14 cellular contexts compared by ENCODE assay signal in the genomic region with DNA sequence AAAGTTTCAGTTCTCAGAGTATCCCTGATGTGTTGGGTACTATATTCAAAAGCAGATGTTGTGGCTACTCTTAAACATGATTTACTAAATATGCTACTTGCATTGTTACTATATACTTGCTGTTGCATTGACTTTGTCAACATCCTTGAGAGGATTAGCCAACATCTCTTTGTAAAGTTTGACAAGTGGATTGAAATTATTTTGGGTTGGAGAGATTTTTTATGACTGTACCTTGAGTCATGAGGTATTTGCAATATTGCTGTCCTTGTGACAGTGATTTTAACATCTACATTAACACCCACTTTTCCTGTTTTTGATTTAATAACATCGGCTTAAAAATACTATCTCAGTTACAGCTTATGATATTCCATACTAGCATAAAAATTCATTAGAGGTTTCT. TPM values are rescaled to one million over a fixed set of nuclear protein-coding genes. Genes with fewer than 3 reads are reported as not detected.
"Had no signal": no experiment of that assay in that cellular context is flagged by ENCODE, and none has a peak within 500 bp of the region (broad histone marks: within the 10 kb centered on the region; RNA-seq: fewer than 3 reads in every experiment).

No MANE protein-coding gene starts in this region.

- H3K4me1 Mint-ChIP-seq: activated naive CD4-positive, alpha-beta T cell treated with anti-CD3 and anti-CD28 coated beads, Interleukin-2, amount 50 U/mL, for 24 hours had no signal

- H3K27ac ChIP-seq: brain microvascular endothelial cell, esophagus squamous epithelium, ovary, upper lobe of left lung had no signal

- H3K4me3 ChIP-seq: esophagus squamous epithelium, ovary, upper lobe of left lung had no signal

- H3K27me3 ChIP-seq: brain microvascular endothelial cell, esophagus squamous epithelium, ovary, upper lobe of left lung had no signal

- H3K36me3 Mint-ChIP-seq: activated naive CD4-positive, alpha-beta T cell treated with anti-CD3 and anti-CD28 coated beads, Interleukin-2, amount 50 U/mL, for 24 hours had no signal

- H3K9me3 Mint-ChIP-seq: activated naive CD4-positive, alpha-beta T cell treated with anti-CD3 and anti-CD28 coated beads, Interleukin-2, amount 50 U/mL, for 24 hours; stimulated activated naive CD8-positive, alpha-beta T cell treated with anti-CD3 and anti-CD28 coated beads, Interleukin-15, Interleukin-2, amounts not matched to agents 100 ng/mL and 50 ng/mL, for 24 hours; T-helper 1 cell treated with Interleukin-12 subunit alpha and Interleukin-12 subunit beta and Interleukin-4 antibody, amounts not matched to agents 30 μg/mL and 1 μg/mL, for 36 hours had no signal

- H3K4me3 Mint-ChIP-seq: activated naive CD4-positive, alpha-beta T cell treated with anti-CD3 and anti-CD28 coated beads, Interleukin-2, amount 50 U/mL, for 24 hours; stimulated activated naive CD8-positive, alpha-beta T cell treated with anti-CD3 and anti-CD28 coated beads, Interleukin-15, Interleukin-2, amounts not matched to agents 100 ng/mL and 50 ng/mL, for 24 hours; T-helper 1 cell treated with Interleukin-12 subunit alpha and Interleukin-12 subunit beta and Interleukin-4 antibody, amounts not matched to agents 30 μg/mL and 1 μg/mL, for 36 hours had no signal

- FAIRE-seq: endometrium, TTC549 had no signal

- H3K36me3 ChIP-seq: brain microvascular endothelial cell, esophagus squamous epithelium, ovary, upper lobe of left lung had no signal

- H3K9me3 ChIP-seq: esophagus squamous epithelium, ovary, upper lobe of left lung had no signal

- H3K27ac Mint-ChIP-seq: activated naive CD4-positive, alpha-beta T cell treated with anti-CD3 and anti-CD28 coated beads, Interleukin-2, amount 50 U/mL, for 24 hours; stimulated activated naive CD8-positive, alpha-beta T cell treated with anti-CD3 and anti-CD28 coated beads, Interleukin-15, Interleukin-2, amounts not matched to agents 100 ng/mL and 50 ng/mL, for 24 hours; T-helper 1 cell treated with Interleukin-12 subunit alpha and Interleukin-12 subunit beta and Interleukin-4 antibody, amounts not matched to agents 30 μg/mL and 1 μg/mL, for 36 hours had no signal

- DNase-seq: amniotic stem cell; brain microvascular endothelial cell; esophagus squamous epithelium; hippocampal formation; ovary; stimulated activated CD4-positive, alpha-beta T cell treated with anti-CD3 and anti-CD28 coated beads, Interleukin-4, amount 100 ng/mL, for 1 hour; stimulated activated CD8-positive, alpha-beta memory T cell treated with anti-CD3 and anti-CD28 coated beads, Interleukin-4, amount 100 ng/mL, for 48 hours; upper lobe of left lung had no signal

RNA-seq across cellular contexts. Expression of a gene that starts 31.9 kb away (rescaled TPM):
- polyA plus RNA-seq: neural cell had no signal
